Comparison of ENCODE assay signal across 3 cellular contexts in genomic region chr2:124563415-124563814, GRCh38.
A peak's percentile ranks its signal among the peaks of the same experiment; 100 is the strongest.
TF ChIP-seq lines count a peak whose summit lies in the region.

No MANE protein-coding gene starts in this region.

TF ChIP-seq in GM23338, 12 proteins besides CTCF, POLR2A, EP300 and RAD21 (continued from another document):
- TF ChIP-seq, protein P1, sequence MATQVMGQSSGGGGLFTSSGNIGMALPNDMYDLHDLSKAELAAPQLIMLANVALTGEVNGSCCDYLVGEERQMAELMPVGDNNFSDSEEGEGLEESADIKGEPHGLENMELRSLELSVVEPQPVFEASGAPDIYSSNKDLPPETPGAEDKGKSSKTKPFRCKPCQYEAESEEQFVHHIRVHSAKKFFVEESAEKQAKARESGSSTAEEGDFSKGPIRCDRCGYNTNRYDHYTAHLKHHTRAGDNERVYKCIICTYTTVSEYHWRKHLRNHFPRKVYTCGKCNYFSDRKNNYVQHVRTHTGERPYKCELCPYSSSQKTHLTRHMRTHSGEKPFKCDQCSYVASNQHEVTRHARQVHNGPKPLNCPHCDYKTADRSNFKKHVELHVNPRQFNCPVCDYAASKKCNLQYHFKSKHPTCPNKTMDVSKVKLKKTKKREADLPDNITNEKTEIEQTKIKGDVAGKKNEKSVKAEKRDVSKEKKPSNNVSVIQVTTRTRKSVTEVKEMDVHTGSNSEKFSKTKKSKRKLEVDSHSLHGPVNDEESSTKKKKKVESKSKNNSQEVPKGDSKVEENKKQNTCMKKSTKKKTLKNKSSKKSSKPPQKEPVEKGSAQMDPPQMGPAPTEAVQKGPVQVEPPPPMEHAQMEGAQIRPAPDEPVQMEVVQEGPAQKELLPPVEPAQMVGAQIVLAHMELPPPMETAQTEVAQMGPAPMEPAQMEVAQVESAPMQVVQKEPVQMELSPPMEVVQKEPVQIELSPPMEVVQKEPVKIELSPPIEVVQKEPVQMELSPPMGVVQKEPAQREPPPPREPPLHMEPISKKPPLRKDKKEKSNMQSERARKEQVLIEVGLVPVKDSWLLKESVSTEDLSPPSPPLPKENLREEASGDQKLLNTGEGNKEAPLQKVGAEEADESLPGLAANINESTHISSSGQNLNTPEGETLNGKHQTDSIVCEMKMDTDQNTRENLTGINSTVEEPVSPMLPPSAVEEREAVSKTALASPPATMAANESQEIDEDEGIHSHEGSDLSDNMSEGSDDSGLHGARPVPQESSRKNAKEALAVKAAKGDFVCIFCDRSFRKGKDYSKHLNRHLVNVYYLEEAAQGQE (IDR thresholded peaks at IDR 0.05; ENCODE audit: unreplicated experiment): no peak
- TF ChIP-seq EZH2phosphoT487 (IDR thresholded peaks at IDR 0.05; ENCODE audit: unreplicated experiment): no peak
- no peak for TF ChIP-seq ETS1 (IDR thresholded peaks at IDR 0.05)
- TF ChIP-seq NANOG (IDR thresholded peaks at IDR 0.05; ENCODE audit: borderline replicate concordance): no peak
- TF ChIP-seq ZNF114 (CRISPR knock-in tag; IDR thresholded peaks at IDR 0.05): no peak
- no peak for TF ChIP-seq CREB1 (CRISPR knock-in tag; IDR thresholded peaks at IDR 0.05; ENCODE audit: low read depth)
- TF ChIP-seq STAT1 (IDR thresholded peaks at IDR 0.05; ENCODE audit: unreplicated experiment): no peak

TF ChIP-seq in WTC11, 78 proteins besides CTCF, POLR2A, EP300 and RAD21 (continued from another document):
- TF ChIP-seq, protein P2, sequence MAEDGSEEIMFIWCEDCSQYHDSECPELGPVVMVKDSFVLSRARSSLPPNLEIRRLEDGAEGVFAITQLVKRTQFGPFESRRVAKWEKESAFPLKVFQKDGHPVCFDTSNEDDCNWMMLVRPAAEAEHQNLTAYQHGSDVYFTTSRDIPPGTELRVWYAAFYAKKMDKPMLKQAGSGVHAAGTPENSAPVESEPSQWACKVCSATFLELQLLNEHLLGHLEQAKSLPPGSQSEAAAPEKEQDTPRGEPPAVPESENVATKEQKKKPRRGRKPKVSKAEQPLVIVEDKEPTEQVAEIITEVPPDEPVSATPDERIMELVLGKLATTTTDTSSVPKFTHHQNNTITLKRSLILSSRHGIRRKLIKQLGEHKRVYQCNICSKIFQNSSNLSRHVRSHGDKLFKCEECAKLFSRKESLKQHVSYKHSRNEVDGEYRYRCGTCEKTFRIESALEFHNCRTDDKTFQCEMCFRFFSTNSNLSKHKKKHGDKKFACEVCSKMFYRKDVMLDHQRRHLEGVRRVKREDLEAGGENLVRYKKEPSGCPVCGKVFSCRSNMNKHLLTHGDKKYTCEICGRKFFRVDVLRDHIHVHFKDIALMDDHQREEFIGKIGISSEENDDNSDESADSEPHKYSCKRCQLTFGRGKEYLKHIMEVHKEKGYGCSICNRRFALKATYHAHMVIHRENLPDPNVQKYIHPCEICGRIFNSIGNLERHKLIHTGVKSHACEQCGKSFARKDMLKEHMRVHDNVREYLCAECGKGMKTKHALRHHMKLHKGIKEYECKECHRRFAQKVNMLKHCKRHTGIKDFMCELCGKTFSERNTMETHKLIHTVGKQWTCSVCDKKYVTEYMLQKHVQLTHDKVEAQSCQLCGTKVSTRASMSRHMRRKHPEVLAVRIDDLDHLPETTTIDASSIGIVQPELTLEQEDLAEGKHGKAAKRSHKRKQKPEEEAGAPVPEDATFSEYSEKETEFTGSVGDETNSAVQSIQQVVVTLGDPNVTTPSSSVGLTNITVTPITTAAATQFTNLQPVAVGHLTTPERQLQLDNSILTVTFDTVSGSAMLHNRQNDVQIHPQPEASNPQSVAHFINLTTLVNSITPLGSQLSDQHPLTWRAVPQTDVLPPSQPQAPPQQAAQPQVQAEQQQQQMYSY (CRISPR knock-in tag; IDR thresholded peaks at IDR 0.05): no peak

TF ChIP-seq in HepG2, 621 proteins besides CTCF, POLR2A, EP300 and RAD21 (continued from another document):
- TF ChIP-seq, protein P3, sequence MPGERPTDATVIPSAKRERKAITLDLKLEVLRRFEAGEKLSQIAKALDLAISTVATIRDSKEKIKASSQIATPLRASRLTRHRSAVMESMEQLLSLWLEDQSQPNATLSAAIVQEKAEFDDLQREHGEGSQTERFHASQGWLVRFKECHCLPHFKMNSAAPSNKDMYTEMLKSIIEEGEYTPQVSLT (CRISPR knock-in tag; IDR thresholded peaks at IDR 0.05; ENCODE audit: borderline replicate concordance, low read depth): no peak
- peak; percentile 28 for TF ChIP-seq ZEB1 (IDR thresholded peaks at IDR 0.05; ENCODE audit: insufficient replicate concordance, low read depth)
- TF ChIP-seq ZNF713 (CRISPR knock-in tag; IDR thresholded peaks at IDR 0.05): no peak
- 0 out of 4 replicates have a peak, but pooled peaks of 1 of the 2 experiments have one; percentile 25 for TF ChIP-seq HMGXB4 (CRISPR knock-in tag; IDR thresholded peaks at IDR 0.05; ENCODE audit: borderline replicate concordance in 1 of 2, low read depth in 1 of 2)
- no peak for TF ChIP-seq ZNF430 (CRISPR knock-in tag; IDR thresholded peaks at IDR 0.05)
- no peak for TF ChIP-seq HNF4A (CRISPR knock-in tag; IDR thresholded peaks at IDR 0.05)
- no peak for TF ChIP-seq GATAD1 (CRISPR knock-in tag; IDR thresholded peaks at IDR 0.05)
- no peak for TF ChIP-seq ZKSCAN8 (CRISPR knock-in tag; IDR thresholded peaks at IDR 0.05; ENCODE audit: borderline replicate concordance)
- TF ChIP-seq MYC (CRISPR knock-in tag; IDR thresholded peaks at IDR 0.05; ENCODE audit: borderline replicate concordance): no peak
- no peak for TF ChIP-seq PHB2 (IDR thresholded peaks at IDR 0.05; ENCODE audit: partially characterized antibody)
- TF ChIP-seq GABPA (IDR thresholded peaks at IDR 0.05; ENCODE audit: low read depth, low read length): no peak
- peak; percentile 44; the same call in 1 of the 2 replicates for TF ChIP-seq GABPA (CRISPR knock-in tag; IDR thresholded peaks at IDR 0.05; ENCODE audit: low read depth)
